ENCODE assay signal across 21 cellular contexts in genomic region chr4:108001540-108001939, GRCh38.
"Had no signal": no experiment of that assay in that cellular context is flagged by ENCODE, and none has a peak within 500 bp of the region (broad histone marks: within the 10 kb centered on the region; RNA-seq: fewer than 3 reads in every experiment).

No MANE protein-coding gene starts in this region.

- H3K4me3 Mint-ChIP-seq: activated CD8-positive, alpha-beta T cell treated with anti-CD3 and anti-CD28 coated beads, Interleukin-2, amount 10 ng/mL, durations not matched to agents 7 days and 5 days; activated naive CD8-positive, alpha-beta T cell; brain; nephron; WTC11 had no signal

- H3K4me2 ChIP-seq: smooth muscle cell had no signal

- H3K36me3 ChIP-seq: right atrium auricular region, vagina had no signal

- H3K27me3 Mint-ChIP-seq: activated naive CD8-positive, alpha-beta T cell; brain had no signal

- H3K9me3 ChIP-seq: right atrium auricular region, transverse colon, vagina had no signal

- H3K27me3 ChIP-seq: right atrium auricular region, transverse colon, vagina had no signal

- H3K27ac Mint-ChIP-seq: activated CD8-positive, alpha-beta T cell treated with anti-CD3 and anti-CD28 coated beads, Interleukin-2, amount 10 ng/mL, durations not matched to agents 7 days and 5 days; activated naive CD8-positive, alpha-beta T cell; brain; nephron; WTC11 had no signal

- H3K27ac ChIP-seq: transverse colon, vagina had no signal

- DNase-seq: activated CD4-positive, alpha-beta T cell treated with anti-CD3 and anti-CD28 coated beads for 48 hours; activated CD8-positive, alpha-beta memory T cell treated with anti-CD3 and anti-CD28 coated beads, Interleukin-2, amount 50 U/mL, for 4 hours; activated CD8-positive, alpha-beta T cell treated with anti-CD3 and anti-CD28 coated beads, Interleukin-2, amount 10 ng/mL, durations not matched to agents 7 days and 5 days; activated gamma-delta T cell treated with Interleukin-2 at 50 U/mL for 16 hours; amygdala; cortex of kidney; effector CD4-positive, alpha-beta T cell; hippocampal formation; nucleus accumbens; posterior cingulate gyrus; stimulated activated CD4-positive, alpha-beta T cell treated with anti-CD3 and anti-CD28 coated beads, Interleukin-4, amount 100 ng/mL, for 4 hours; stimulated activated CD8-positive, alpha-beta memory T cell treated with anti-CD3 and anti-CD28 coated beads, Interleukin-4, amount 100 ng/mL, for 48 hours; stimulated activated naive CD4-positive, alpha-beta T cell treated with Interleukin-2 at 50 U/mL for 16 hours; transverse colon had no signal

- ATAC-seq: activated CD8-positive, alpha-beta T cell treated with anti-CD3 and anti-CD28 coated beads, Interleukin-2, amount 10 ng/mL, durations not matched to agents 7 days and 5 days; WTC11 had no signal

- H3K4me3 ChIP-seq: right atrium auricular region, smooth muscle cell, transverse colon, vagina had no signal
